18 cellular contexts compared by ENCODE assay signal in the genomic region with DNA sequence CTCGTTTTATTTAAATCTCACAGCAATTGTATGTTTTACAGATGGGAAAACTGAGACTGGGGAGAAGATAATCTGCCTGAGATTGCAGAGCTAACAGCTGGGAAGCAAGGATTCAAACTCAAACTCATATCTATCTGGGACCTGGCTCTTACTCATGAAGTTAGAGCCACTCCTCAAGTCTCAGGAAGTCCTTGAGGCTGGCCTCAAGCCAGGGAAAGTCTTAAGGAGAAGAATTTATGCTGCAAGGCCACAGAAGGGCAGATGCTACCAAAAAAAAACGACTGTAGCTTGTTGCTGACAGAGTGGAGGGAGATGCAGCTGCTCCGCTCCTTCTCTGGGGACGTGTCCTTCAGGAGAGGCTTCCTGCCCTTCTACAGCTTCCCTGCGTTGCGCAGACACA. TPM values are rescaled to one million over a fixed set of nuclear protein-coding genes. Genes with fewer than 3 reads are reported as not detected.
A peak's percentile ranks its signal among the peaks of the same experiment; 100 is the strongest.
DNase-seq lines count a peak whose midpoint lies in the region; ATAC-seq and TF ChIP-seq lines count a peak whose summit lies in the region.
"Had no signal": no experiment of that assay in that cellular context is flagged by ENCODE, and none has a peak within 500 bp of the region (broad histone marks: within the 10 kb centered on the region; RNA-seq: fewer than 3 reads in every experiment).

No MANE protein-coding gene starts in this region.

- no peaks in the 10 kb centered on the region for H3K9me3 Mint-ChIP-seq in activated T-cell treated with anti-CD3 and anti-CD28 coated beads, Interleukin-2, amount 50 U/mL, for 72 hours
- H3K9me3 Mint-ChIP-seq in activated CD4-positive, alpha-beta memory T cell treated with anti-CD3 and anti-CD28 coated beads, Interleukin-2, amount 10 ng/mL, durations not matched to agents 7 days and 5 days, result no peaks in the 10 kb centered on the region
- H3K9me3 Mint-ChIP-seq: mesothelial cell of epicardium had no signal

- H3K27me3 ChIP-seq in brain microvascular endothelial cell (replicated peaks) (no peaks in the 10 kb centered on the region), left lung (no peaks in the 10 kb centered on the region), gastroesophageal sphincter (no peaks in the 10 kb centered on the region)
- H3K27me3 ChIP-seq: esophagus muscularis mucosa had no signal

- H3K4me1 Mint-ChIP-seq in activated T-cell treated with anti-CD3 and anti-CD28 coated beads, Interleukin-2, amount 50 U/mL, for 72 hours (ENCODE audit: low read depth), result no peaks in the 10 kb centered on the region
- peaks cover 1% of the 10 kb centered on the region for H3K4me1 Mint-ChIP-seq in activated CD4-positive, alpha-beta memory T cell treated with anti-CD3 and anti-CD28 coated beads, Interleukin-2, amount 10 ng/mL, durations not matched to agents 7 days and 5 days

- ATAC-seq in left lung, result peak; percentile 73
- ATAC-seq in gastroesophageal sphincter, result no peak
- ATAC-seq in activated T-cell treated with anti-CD3 and anti-CD28 coated beads, Interleukin-2, amount 50 U/mL, for 72 hours (replicated peaks in 1 of 2), result no peak
- no peak for ATAC-seq in HG03457 (IDR thresholded peaks at IDR 0.05; ENCODE audit: unreplicated experiment)
- ATAC-seq: activated CD4-positive, CD25-positive, alpha-beta regulatory T cell treated with anti-CD3 and anti-CD28 coated beads, Interleukin-2, amount 50 U/mL, for 24 hours had no signal

- in situ Hi-C loops in brain microvascular endothelial cell (cut with HindIII; ENCODE audit: low pct_ligation_motif_present, low sequenced_read_pairs), result no loop called here

- DNase-seq in AG10803 (ENCODE audit: low read depth) (peak; percentile 34), LHCN-M2 (ENCODE audit: low read depth) (peak; percentile 96), brain microvascular endothelial cell (peak; percentile 45), left lung (peak in 1 of 2 donors; percentile 49)
- DNase-seq in activated T-cell treated with anti-CD3 and anti-CD28 coated beads, Interleukin-2, amount 50 U/mL, for 72 hours, result no peak
- no peak for DNase-seq in activated CD4-positive, alpha-beta memory T cell treated with anti-CD3 and anti-CD28 coated beads, Interleukin-2, amount 10 ng/mL, durations not matched to agents 7 days and 5 days
- DNase-seq: AML-193, DMS 273 treated with DMSO at 0.1 percent for 48 hours, NCI-H510A treated with DMSO at 0.1 percent for 48 hours, small intestine had no signal

- CTCF ChIA-PET in activated CD4-positive, alpha-beta memory T cell treated with anti-CD3 and anti-CD28 coated beads, Interleukin-2, amount 10 ng/mL, durations not matched to agents 7 days and 5 days (lab: Charles Lee), result interaction anchor here (1.2 kb wide), 1 partner anchor 23 kb away, joined by 3 read pairs; no protein-coding TSS in a partner anchor

- POLR2A ChIA-PET in activated CD4-positive, alpha-beta memory T cell treated with anti-CD3 and anti-CD28 coated beads, Interleukin-2, amount 10 ng/mL, durations not matched to agents 7 days and 5 days (lab: Charles Lee), result no interaction called here

- WGBS in gastroesophageal sphincter (ENCODE audit: low coverage in 1 of 2), 2 donors, result 41 to 53% methylated on average over 2 to 6 of the region's 6 CpGs

- H3K9me3 ChIP-seq in left lung (no peaks in the 10 kb centered on the region), gastroesophageal sphincter (no peaks in the 10 kb centered on the region)
- H3K9me3 ChIP-seq: esophagus muscularis mucosa had no signal

- TF ChIP-seq CTCF in AG10803 (conservative IDR thresholded peaks at IDR 0.05; ENCODE audit: low read length) (no peak), brain microvascular endothelial cell (IDR thresholded peaks at IDR 0.05; ENCODE audit: low read depth, low read length, missing control alignments) (no peak), left lung (IDR thresholded peaks at IDR 0.05) (no peak), gastroesophageal sphincter (IDR thresholded peaks at IDR 0.05) (no peak)

- no peak for TF ChIP-seq EP300 in gastroesophageal sphincter (IDR thresholded peaks at IDR 0.05)

- H3K4me1 ChIP-seq in left lung (no peaks in the 10 kb centered on the region), gastroesophageal sphincter (peaks cover 0 to 5% (median 0%) of the 10 kb centered on the region in 3 donors)

- peaks cover 2 to 18% of the 10 kb centered on the region in 2 donors for H3K36me3 Mint-ChIP-seq in activated T-cell treated with anti-CD3 and anti-CD28 coated beads, Interleukin-2, amount 50 U/mL, for 72 hours (ENCODE audit: insufficient read depth in 2 of 2)
- peaks cover 3% of the 10 kb centered on the region for H3K36me3 Mint-ChIP-seq in activated CD4-positive, alpha-beta memory T cell treated with anti-CD3 and anti-CD28 coated beads, Interleukin-2, amount 10 ng/mL, durations not matched to agents 7 days and 5 days (ENCODE audit: low read depth)

- H3K36me3 ChIP-seq in brain microvascular endothelial cell (replicated peaks), result peaks cover 22% of the 10 kb centered on the region
- peaks cover 0 to 60% of the 10 kb centered on the region in 2 donors for H3K36me3 ChIP-seq in left lung
- H3K36me3 ChIP-seq in gastroesophageal sphincter, result peaks cover 0 to 80% of the 10 kb centered on the region in 2 donors

- no peaks in the 10 kb centered on the region for H3K27me3 Mint-ChIP-seq in activated T-cell treated with anti-CD3 and anti-CD28 coated beads, Interleukin-2, amount 50 U/mL, for 72 hours (ENCODE audit: low read depth)
- no peaks in the 10 kb centered on the region for H3K27me3 Mint-ChIP-seq in activated CD4-positive, alpha-beta memory T cell treated with anti-CD3 and anti-CD28 coated beads, Interleukin-2, amount 10 ng/mL, durations not matched to agents 7 days and 5 days
- H3K27me3 Mint-ChIP-seq: activated naive CD8-positive, alpha-beta T cell had no signal

- H3K27ac ChIP-seq in brain microvascular endothelial cell (no peak overlapping the region), left lung (no peak overlapping the region), gastroesophageal sphincter (no peak overlapping the region)
- H3K27ac ChIP-seq: esophagus muscularis mucosa, RWPE1 had no signal

- intact Hi-C loops in left lung (cut with DNase I), result no loop called here

- no peak for TF ChIP-seq POLR2A in gastroesophageal sphincter (IDR thresholded peaks at IDR 0.05)

- no peak overlapping the region for H3K27ac Mint-ChIP-seq in activated T-cell treated with anti-CD3 and anti-CD28 coated beads, Interleukin-2, amount 50 U/mL, for 72 hours
- H3K27ac Mint-ChIP-seq in activated CD4-positive, alpha-beta memory T cell treated with anti-CD3 and anti-CD28 coated beads, Interleukin-2, amount 10 ng/mL, durations not matched to agents 7 days and 5 days, result no peak overlapping the region
- H3K27ac Mint-ChIP-seq: activated naive CD8-positive, alpha-beta T cell; mesothelial cell of epicardium had no signal

- H3K4me3 ChIP-seq in AG10803 (ENCODE audit: low read length), result no peak overlapping the region
- H3K4me3 ChIP-seq in brain microvascular endothelial cell (ENCODE audit: low read depth, low read length), result no peak overlapping the region
- no peak overlapping the region for H3K4me3 ChIP-seq in left lung
- no peak overlapping the region for H3K4me3 ChIP-seq in gastroesophageal sphincter
- H3K4me3 ChIP-seq: esophagus muscularis mucosa had no signal

- H3K4me3 Mint-ChIP-seq in activated T-cell treated with anti-CD3 and anti-CD28 coated beads, Interleukin-2, amount 50 U/mL, for 72 hours, result no peak overlapping the region
- H3K4me3 Mint-ChIP-seq in activated CD4-positive, alpha-beta memory T cell treated with anti-CD3 and anti-CD28 coated beads, Interleukin-2, amount 10 ng/mL, durations not matched to agents 7 days and 5 days, result no peak overlapping the region
- H3K4me3 Mint-ChIP-seq: activated naive CD8-positive, alpha-beta T cell; mesothelial cell of epicardium had no signal

RNA-seq across cellular contexts. Expression of a gene that starts 39.7 kb away (rescaled TPM):
- total RNA-seq in LHCN-M2 (2014; rRNA removed), result not detected in 2 replicates
- not detected for polyA plus RNA-seq in LHCN-M2 (2012)
- total RNA-seq in left lung, result not detected
- not detected for total RNA-seq in gastroesophageal sphincter
- not detected for total RNA-seq in activated T-cell treated with anti-CD3 and anti-CD28 coated beads, Interleukin-2, amount 50 U/mL, for 72 hours
- not detected for total RNA-seq in activated CD4-positive, alpha-beta memory T cell treated with anti-CD3 and anti-CD28 coated beads, Interleukin-2, amount 10 ng/mL, durations not matched to agents 7 days and 5 days
- total RNA-seq: esophagus muscularis mucosa, omental fat pad had no signal
- polyA plus RNA-seq: small intestine had no signal

RNA-seq across cellular contexts. Expression of a gene that starts 47.6 kb away (rescaled TPM):
- 21.0 and 23.1 TPM in 2 replicates for total RNA-seq in LHCN-M2 (2014; rRNA removed)
- 8.3 TPM for polyA plus RNA-seq in LHCN-M2 (2012)
- total RNA-seq in left lung, result 10 to 100 TPM; 12.4 to 15.0 TPM
- 10 to 100 TPM in 1 of 4 donors, 1 to 10 TPM in 3; 8.3 to 10.3 (median 9.3) TPM for total RNA-seq in gastroesophageal sphincter
- total RNA-seq in activated T-cell treated with anti-CD3 and anti-CD28 coated beads, Interleukin-2, amount 50 U/mL, for 72 hours, result 10 to 100 TPM; 13.9 to 16.7 TPM
- total RNA-seq in activated CD4-positive, alpha-beta memory T cell treated with anti-CD3 and anti-CD28 coated beads, Interleukin-2, amount 10 ng/mL, durations not matched to agents 7 days and 5 days, result 10 to 100 TPM; 10.2 to 10.5 TPM

RNA-seq across cellular contexts. Expression of a gene that starts 48.1 kb away (rescaled TPM):
- total RNA-seq in LHCN-M2 (2014; rRNA removed), result 14.5 and 15.3 TPM in 2 replicates
- polyA plus RNA-seq in LHCN-M2 (2012), result 5.2 TPM
- 10 to 100 TPM; 13.1 to 14.1 TPM for total RNA-seq in left lung
- total RNA-seq in gastroesophageal sphincter, result 10 to 100 TPM; 11.4 to 15.4 (median 12.7) TPM
- total RNA-seq in activated T-cell treated with anti-CD3 and anti-CD28 coated beads, Interleukin-2, amount 50 U/mL, for 72 hours, result 10 to 100 TPM; 13.8 to 16.0 TPM
- 10 to 100 TPM; 11.8 to 13.0 TPM for total RNA-seq in activated CD4-positive, alpha-beta memory T cell treated with anti-CD3 and anti-CD28 coated beads, Interleukin-2, amount 10 ng/mL, durations not matched to agents 7 days and 5 days

Comparison
In these comparisons a context has a peak if more than half of its experiments do, and no peak if none do; other contexts are left out.
1. DNase-seq: peak in AG10803 (single experiment), LHCN-M2 (single experiment) and brain microvascular endothelial cell (single experiment); none in activated T-cell treated with anti-CD3 and anti-CD28 coated beads, Interleukin-2, amount 50 U/mL, for 72 hours (0 of 2) and activated CD4-positive, alpha-beta memory T cell treated with anti-CD3 and anti-CD28 coated beads, Interleukin-2, amount 10 ng/mL, durations not matched to agents 7 days and 5 days (single experiment).